Comparison of ENCODE assay signal across 1 cellular context in genomic region chrX:100928660-100929613, GRCh38.
TF ChIP-seq lines count a peak whose summit lies in the region.

TSS of gene XKRX (minus strand) at chrX:100928917. CDS start at chrX:100928304, 613 bp downstream.

TF ChIP-seq in GM12878, 131 proteins besides CTCF, POLR2A, EP300 and RAD21 (continued from another document):
- TF ChIP-seq, protein P1, sequence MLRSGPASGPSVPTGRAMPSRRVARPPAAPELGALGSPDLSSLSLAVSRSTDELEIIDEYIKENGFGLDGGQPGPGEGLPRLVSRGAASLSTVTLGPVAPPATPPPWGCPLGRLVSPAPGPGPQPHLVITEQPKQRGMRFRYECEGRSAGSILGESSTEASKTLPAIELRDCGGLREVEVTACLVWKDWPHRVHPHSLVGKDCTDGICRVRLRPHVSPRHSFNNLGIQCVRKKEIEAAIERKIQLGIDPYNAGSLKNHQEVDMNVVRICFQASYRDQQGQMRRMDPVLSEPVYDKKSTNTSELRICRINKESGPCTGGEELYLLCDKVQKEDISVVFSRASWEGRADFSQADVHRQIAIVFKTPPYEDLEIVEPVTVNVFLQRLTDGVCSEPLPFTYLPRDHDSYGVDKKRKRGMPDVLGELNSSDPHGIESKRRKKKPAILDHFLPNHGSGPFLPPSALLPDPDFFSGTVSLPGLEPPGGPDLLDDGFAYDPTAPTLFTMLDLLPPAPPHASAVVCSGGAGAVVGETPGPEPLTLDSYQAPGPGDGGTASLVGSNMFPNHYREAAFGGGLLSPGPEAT (IDR thresholded peaks at IDR 0.05; ENCODE audit: low read depth) = peak; percentile 91
- TF ChIP-seq IRF4 (IDR thresholded peaks at IDR 0.05; ENCODE audit: low read depth, low read length) = no peak
- TF ChIP-seq FOXM1 (IDR thresholded peaks at IDR 0.05; ENCODE audit: low read depth, low read length) = no peak
- no peak for TF ChIP-seq ZBTB4 (CRISPR knock-in tag; IDR thresholded peaks at IDR 0.05)
- TF ChIP-seq KDM1A (IDR thresholded peaks at IDR 0.05; ENCODE audit: borderline replicate concordance) = no peak
